9 cellular contexts compared by ENCODE assay signal in the genomic region with DNA sequence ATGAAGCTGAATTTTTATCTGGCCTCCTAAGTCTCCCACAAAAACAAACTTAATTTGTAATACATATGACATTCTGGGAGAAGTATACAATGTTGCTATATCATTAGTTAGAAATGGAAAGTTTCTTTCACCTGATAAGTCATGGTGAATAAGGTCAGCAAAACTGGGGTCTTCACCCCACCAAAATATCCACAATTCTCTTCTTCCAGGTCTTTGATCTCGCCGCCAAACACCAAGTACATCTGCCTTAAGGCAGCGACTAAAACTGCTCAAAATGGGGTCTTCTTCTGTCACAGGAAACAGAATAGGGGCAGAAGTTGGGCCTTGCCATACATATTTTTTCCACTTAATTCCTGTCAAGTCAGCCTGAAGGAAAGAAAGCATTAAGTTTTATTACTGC. TPM values are rescaled to one million over a fixed set of nuclear protein-coding genes. Genes with fewer than 3 reads are reported as not detected.
DNase-seq lines count a peak whose midpoint lies in the region; ATAC-seq, FAIRE-seq and TF ChIP-seq lines count a peak whose summit lies in the region.
"Had no signal": no experiment of that assay in that cellular context is flagged by ENCODE, and none has a peak within 500 bp of the region (broad histone marks: within the 10 kb centered on the region; RNA-seq: fewer than 3 reads in every experiment).

No MANE protein-coding gene starts in this region.

- peak overlapping the region; percentile 95 for H3K4me3 Mint-ChIP-seq in activated T-cell treated with anti-CD3 and anti-CD28 coated beads, Interleukin-2, amount 50 U/mL, for 4 hours
- peak overlapping the region; percentile 98 for H3K4me3 Mint-ChIP-seq in activated naive CD8-positive, alpha-beta T cell

- H3K9me3 ChIP-seq in keratinocyte (ENCODE audit: control insufficient read depth, low read depth, low read length) (no peaks in the 10 kb centered on the region), thoracic aorta (no peaks in the 10 kb centered on the region)

- dilution Hi-C loops in keratinocyte (cut with MboI; ENCODE audit: extremely low pct_ligation_motif_present, low sequenced_read_pairs): no loop called here

- peak overlapping the region; percentile 81 for H3K4me2 ChIP-seq in keratinocyte (ENCODE audit: control insufficient read depth, extremely low read depth, insufficient read depth, low read depth, low read length)

- H3K36me3 ChIP-seq in keratinocyte (ENCODE audit: control insufficient read depth in 2 of 2, extremely low read depth in 1 of 2, insufficient read depth in 2 of 2, low read length in 2 of 2): peaks cover 2 to 3% of the 10 kb centered on the region in 2 experiments
- H3K36me3 ChIP-seq in thoracic aorta: peaks cover 3% of the 10 kb centered on the region

- H3K4me1 ChIP-seq in keratinocyte (ENCODE audit: control insufficient read depth, extremely low read depth, insufficient read depth, low read length): peaks cover 13% of the 10 kb centered on the region
- H3K4me1 ChIP-seq in thoracic aorta (ENCODE audit: control insufficient read depth in 1 of 2, low read depth in 2 of 2): peaks cover 35 to 55% of the 10 kb centered on the region in 2 donors

- no peak for TF ChIP-seq POLR2A in GM18505 (IDR thresholded peaks at IDR 0.05; ENCODE audit: borderline replicate concordance, extremely low read depth, insufficient read depth, insufficient read length)

- no peak for ATAC-seq in activated T-cell treated with anti-CD3 and anti-CD28 coated beads, Interleukin-2, amount 50 U/mL, for 4 hours
- ATAC-seq in thoracic aorta (ENCODE audit: insufficient number of reproducible peaks, low FRiP score, low read depth) (no peak), GM18505 (IDR thresholded peaks at IDR 0.05; ENCODE audit: unreplicated experiment) (no peak)

- H3K27ac ChIP-seq in keratinocyte (ENCODE audit: control insufficient read depth, insufficient read depth, low read length) (peak overlapping the region; percentile 88), thoracic aorta (peak overlapping the region in 1 of 2 donors; percentile 91)

- peaks cover 18% of the 10 kb centered on the region for H3K36me3 Mint-ChIP-seq in activated T-cell treated with anti-CD3 and anti-CD28 coated beads, Interleukin-2, amount 50 U/mL, for 4 hours (ENCODE audit: insufficient read depth)
- H3K36me3 Mint-ChIP-seq in activated naive CD8-positive, alpha-beta T cell: peaks cover 5% of the 10 kb centered on the region

- peaks cover 74% of the 10 kb centered on the region for H3K79me2 ChIP-seq in keratinocyte (ENCODE audit: control insufficient read depth, insufficient read depth, low read length)

- no peaks in the 10 kb centered on the region for H3K9me1 ChIP-seq in keratinocyte (ENCODE audit: control insufficient read depth, extremely low read depth, insufficient read depth, low read length)

- DNase-seq in activated T-cell treated with anti-CD3 and anti-CD28 coated beads, Interleukin-2, amount 50 U/mL, for 4 hours: no peak
- no peak for DNase-seq in activated T-cell treated with anti-CD3 and anti-CD28 coated beads, Interleukin-2, amount 50 U/mL, for 1 hour
- DNase-seq in keratinocyte (ENCODE audit: low read depth, low spot score) (no peak), thoracic aorta (ENCODE audit: low spot score) (no peak), NCI-H69 (lab: John Stamatoyannopoulos, UW) (no peak)
- DNase-seq in NK-92 treated with Interleukin-12 subunit alpha and Interleukin-12 subunit beta, amount 100 ng/mL, for 24 hours (lab: John Stamatoyannopoulos, UW): no peak
- DNase-seq: NCI-H1436 had no signal

- no peaks in the 10 kb centered on the region for H3K9me3 Mint-ChIP-seq in activated T-cell treated with anti-CD3 and anti-CD28 coated beads, Interleukin-2, amount 50 U/mL, for 4 hours
- no peaks in the 10 kb centered on the region for H3K9me3 Mint-ChIP-seq in activated naive CD8-positive, alpha-beta T cell (ENCODE audit: low read depth)

- H4K20me1 ChIP-seq in keratinocyte (ENCODE audit: control insufficient read depth, extremely low read depth, insufficient read depth, low read length): peaks cover 7% of the 10 kb centered on the region

- no peak overlapping the region for H2AFZ ChIP-seq in keratinocyte (ENCODE audit: control insufficient read depth, low read length)

- H3K4me3 ChIP-seq in keratinocyte (ENCODE audit: control insufficient read depth in 2 of 3, extremely low read depth in 1 of 3, insufficient read depth in 2 of 3, low read depth in 1 of 3, low read length in 3 of 3): peak overlapping the region in 2 of 3 experiments; percentile 87 to 88
- peak overlapping the region; percentile 100 for H3K4me3 ChIP-seq in thoracic aorta

- no peaks in the 10 kb centered on the region for H3K27me3 Mint-ChIP-seq in activated T-cell treated with anti-CD3 and anti-CD28 coated beads, Interleukin-2, amount 50 U/mL, for 4 hours (ENCODE audit: low read depth)
- H3K27me3 Mint-ChIP-seq in activated naive CD8-positive, alpha-beta T cell: no peaks in the 10 kb centered on the region

- peak overlapping the region; percentile 98 for H3K27ac Mint-ChIP-seq in activated naive CD8-positive, alpha-beta T cell

- TF ChIP-seq CTCF in keratinocyte (optimal IDR thresholded peaks at IDR 0.05 in 1 of 3, IDR thresholded peaks at IDR 0.05 in 1 of 3, conservative IDR thresholded peaks at IDR 0.05 in 1 of 3; ENCODE audit: extremely low read depth in 1 of 3, insufficient read depth in 2 of 3, low read length in 3 of 3): no peak
- no peak for TF ChIP-seq CTCF in thoracic aorta (IDR thresholded peaks at IDR 0.05)

- FAIRE-seq in keratinocyte (lab: Jason Lieb, UNC): no peak

- no peak overlapping the region for H3K9ac ChIP-seq in keratinocyte (ENCODE audit: control insufficient read depth, extremely low read depth, insufficient read depth, low read length)

- H3K27me3 ChIP-seq in keratinocyte (ENCODE audit: control insufficient read depth, extremely low read depth, insufficient read depth, low read length) (no peaks in the 10 kb centered on the region), thoracic aorta (replicated peaks; ENCODE audit: insufficient read depth) (no peaks in the 10 kb centered on the region)

- H3K4me1 Mint-ChIP-seq in activated T-cell treated with anti-CD3 and anti-CD28 coated beads, Interleukin-2, amount 50 U/mL, for 4 hours (ENCODE audit: low read depth): peaks cover 49% of the 10 kb centered on the region
- peaks cover 54% of the 10 kb centered on the region for H3K4me1 Mint-ChIP-seq in activated naive CD8-positive, alpha-beta T cell (ENCODE audit: low read depth)

RNA-seq across cellular contexts. Expression of gene MED13, which starts 2.1 kb away (rescaled TPM):
- 10 to 100 TPM; 45.6 to 51.7 (median 51.0) TPM for total RNA-seq in activated T-cell treated with anti-CD3 and anti-CD28 coated beads, Interleukin-2, amount 50 U/mL, for 4 hours
- 17.0 to 21.4 TPM (median 20.9 TPM) in 3 replicates for polyA plus RNA-seq in keratinocyte
- polyA plus RNA-seq in keratinocyte (2011; ENCODE audit: low read depth): 20.5 TPM
- 8.1 and 19.2 TPM in 2 replicates for polyA plus RNA-seq in keratinocyte (2011; cell fraction: cytosol; rRNA removed)
- polyA plus RNA-seq in keratinocyte (2011; cell fraction: nucleus; rRNA removed): 25.7 and 27.7 TPM in 2 replicates
- polyA plus RNA-seq in keratinocyte (2012; ENCODE audit: low replicate concordance): 13.7 and 15.5 TPM in 2 replicates
- 60.7 to 135 TPM (median 115 TPM) in 3 replicates for polyA minus RNA-seq in keratinocyte
- 26.3 TPM for polyA minus RNA-seq in keratinocyte (2011; cell fraction: cytosol; rRNA and poly(A)+ RNA removed)
- 61.2 and 122 TPM in 2 replicates for polyA minus RNA-seq in keratinocyte (2011; cell fraction: nucleus; rRNA and poly(A)+ RNA removed)
- 10 to 100 TPM; 87.6 to 92.2 TPM for total RNA-seq in thoracic aorta
